ENCODE assay signal across 20 cellular contexts in the genomic region with DNA sequence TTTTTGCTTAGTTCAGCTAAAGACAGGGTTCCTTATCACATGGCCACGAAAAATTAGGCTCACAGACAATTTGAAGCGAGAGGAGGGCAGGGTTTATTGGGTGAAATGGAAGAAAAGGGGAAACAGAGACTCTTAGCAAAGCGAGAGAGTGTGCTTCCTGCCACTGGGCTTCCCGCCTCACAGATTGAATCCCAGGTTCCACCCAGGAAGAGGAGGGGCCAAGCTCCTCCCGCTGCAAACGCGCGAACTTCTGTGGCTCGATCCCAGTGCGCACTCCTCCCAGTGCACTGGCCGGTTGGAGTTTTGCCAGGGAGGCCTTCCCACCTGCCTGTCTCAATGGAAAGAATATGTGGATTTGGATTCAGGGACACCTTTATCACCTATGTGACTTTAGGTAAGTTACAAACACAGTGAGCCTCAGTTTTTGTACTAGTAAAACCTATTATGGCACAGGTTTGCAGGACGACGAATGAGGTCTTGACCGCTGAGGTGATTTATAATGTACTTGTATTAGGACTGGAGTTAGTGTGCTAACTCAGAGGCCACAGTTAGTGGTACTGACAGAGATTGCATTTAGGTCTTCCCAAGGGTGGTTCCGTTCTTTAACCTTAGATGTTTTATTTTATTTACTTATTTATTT. TPM values are rescaled to one million over a fixed set of nuclear protein-coding genes. Genes with fewer than 3 reads are reported as not detected.
DNase-seq lines count a peak whose midpoint lies in the region; ATAC-seq and TF ChIP-seq lines count a peak whose summit lies in the region.
"Had no signal": no experiment of that assay in that cellular context is flagged by ENCODE, and none has a peak within 500 bp of the region (broad histone marks: within the 10 kb centered on the region; RNA-seq: fewer than 3 reads in every experiment).

No MANE protein-coding gene starts in this region.

- H4K20me1 ChIP-seq in neural progenitor cell (ENCODE audit: low read depth) = no peaks in the 10 kb centered on the region

- TF ChIP-seq EP300 in suprapubic skin (IDR thresholded peaks at IDR 0.05) = no peak

- 88 to 98% methylated on average over 9 to 14 of the region's 15 CpGs for WGBS in endodermal cell (ENCODE audit: insufficient coverage in 1 of 2, insufficient read length in 1 of 2), 2 experiments
- 80% methylated on average over 15 of the region's 15 CpGs for WGBS in suprapubic skin

- H3K4me2 ChIP-seq in neural progenitor cell = no peak overlapping the region
- H3K4me2 ChIP-seq: PC-9 had no signal

- H3K9me3 ChIP-seq in ES-I3 (ENCODE audit: control insufficient read depth, insufficient read depth, low read length) (no peaks in the 10 kb centered on the region), HUES48 (ENCODE audit: control insufficient read depth, insufficient read depth, low read length) (no peaks in the 10 kb centered on the region), endodermal cell (ENCODE audit: control insufficient read depth, low read length) (no peaks in the 10 kb centered on the region), neural progenitor cell (ENCODE audit: low read depth) (no peaks in the 10 kb centered on the region), suprapubic skin (no peaks in the 10 kb centered on the region)

- H3K36me3 Mint-ChIP-seq in endodermal cell (ENCODE audit: low read depth) (no peaks in the 10 kb centered on the region), neural progenitor cell (no peaks in the 10 kb centered on the region)
- H3K36me3 Mint-ChIP-seq in natural killer cell treated with Interleukin-12 subunit alpha and Interleukin-12 subunit beta and Interleukin-15 and Interleukin-18, amount 100 ng/mL, for 72 hours = no peaks in the 10 kb centered on the region
- H3K36me3 Mint-ChIP-seq: T-cell had no signal

- H3K27me3 Mint-ChIP-seq in endodermal cell (ENCODE audit: insufficient read depth) (peaks cover 3% of the 10 kb centered on the region), neural progenitor cell (ENCODE audit: insufficient read depth, low read depth) (peaks cover 10% of the 10 kb centered on the region)
- H3K27me3 Mint-ChIP-seq in natural killer cell treated with Interleukin-12 subunit alpha and Interleukin-12 subunit beta and Interleukin-15 and Interleukin-18, amount 100 ng/mL, for 72 hours = peaks cover 5 to 9% of the 10 kb centered on the region in 2 donors

- no peak for ATAC-seq in natural killer cell treated with Interleukin-12 subunit alpha and Interleukin-12 subunit beta and Interleukin-15 and Interleukin-18, amount 100 ng/mL, for 72 hours
- ATAC-seq: T-cell had no signal

- H3K4me3 Mint-ChIP-seq in endodermal cell = peak overlapping the region; percentile 56
- H3K4me3 Mint-ChIP-seq in neural progenitor cell = no peak overlapping the region
- no peak overlapping the region for H3K4me3 Mint-ChIP-seq in natural killer cell treated with Interleukin-12 subunit alpha and Interleukin-12 subunit beta and Interleukin-15 and Interleukin-18, amount 100 ng/mL, for 72 hours
- H3K4me3 Mint-ChIP-seq: T-cell had no signal

- in situ Hi-C loops in GM13976 (cut with MboI; ENCODE audit: low sequenced_read_pairs, unreplicated experiment) = no loop called here

- peaks cover 3% of the 10 kb centered on the region for H3K79me2 ChIP-seq in neural progenitor cell (ENCODE audit: low read depth)

- H3K4me1 Mint-ChIP-seq in endodermal cell (peaks cover 20% of the 10 kb centered on the region), neural progenitor cell (peaks cover 14% of the 10 kb centered on the region)
- no peaks in the 10 kb centered on the region for H3K4me1 Mint-ChIP-seq in natural killer cell treated with Interleukin-12 subunit alpha and Interleukin-12 subunit beta and Interleukin-15 and Interleukin-18, amount 100 ng/mL, for 72 hours (ENCODE audit: low read depth in 2 of 2)
- H3K4me1 Mint-ChIP-seq: T-cell had no signal

- H3K36me3 ChIP-seq in ES-I3 (ENCODE audit: insufficient read depth, low read length) = no peaks in the 10 kb centered on the region
- H3K36me3 ChIP-seq in HUES48 (ENCODE audit: control insufficient read depth, insufficient read depth, low read length) = no peaks in the 10 kb centered on the region
- H3K36me3 ChIP-seq in endodermal cell (ENCODE audit: control insufficient read depth, insufficient read depth, low read length) = no peaks in the 10 kb centered on the region
- H3K36me3 ChIP-seq in neural progenitor cell = no peaks in the 10 kb centered on the region
- no peaks in the 10 kb centered on the region for H3K36me3 ChIP-seq in suprapubic skin

- TF ChIP-seq CTCF in endodermal cell (conservative IDR thresholded peaks at IDR 0.05) (no peak), neural progenitor cell (IDR thresholded peaks at IDR 0.05) (no peak), suprapubic skin (IDR thresholded peaks at IDR 0.05) (no peak), GM13976 (IDR thresholded peaks at IDR 0.05; ENCODE audit: borderline replicate concordance, control extremely low read depth, extremely low read depth, insufficient read depth, missing control alignments) (no peak)

- no peaks in the 10 kb centered on the region for H3K9me3 Mint-ChIP-seq in endodermal cell
- H3K9me3 Mint-ChIP-seq in neural progenitor cell = no peaks in the 10 kb centered on the region
- peaks cover 3% of the 10 kb centered on the region for H3K9me3 Mint-ChIP-seq in natural killer cell treated with Interleukin-12 subunit alpha and Interleukin-12 subunit beta and Interleukin-15 and Interleukin-18, amount 100 ng/mL, for 72 hours

- H3K27ac ChIP-seq in HUES48 (ENCODE audit: low read depth, low read length) = no peak overlapping the region
- no peak overlapping the region for H3K27ac ChIP-seq in endodermal cell (ENCODE audit: low read depth, low read length)
- H3K27ac ChIP-seq in neural progenitor cell = no peak overlapping the region
- no peak overlapping the region for H3K27ac ChIP-seq in suprapubic skin
- H3K27ac ChIP-seq: GM23248, PC-9, SK-N-MC had no signal

- no peak for TF ChIP-seq POLR2A in suprapubic skin (IDR thresholded peaks at IDR 0.05)

- DNase-seq in endodermal cell = peak; percentile 68
- peak; percentile 25 for DNase-seq in neural progenitor cell (ENCODE audit: low spot score)
- DNase-seq in suprapubic skin (ENCODE audit: low spot score in 2 of 2) = no peak
- DNase-seq in DMS 273 treated with DMSO at 0.1 percent for 48 hours (lab: John Stamatoyannopoulos, UW) = no peak
- DNase-seq in natural killer cell treated with Interleukin-12 subunit alpha and Interleukin-12 subunit beta and Interleukin-15 and Interleukin-18, amount 100 ng/mL, for 72 hours (ENCODE audit: low spot score) = no peak
- no peak for DNase-seq in GM13976 (ENCODE audit: low spot score)
- DNase-seq: KG1, NCI-H1417 treated with DMSO at 0.1 percent for 48 hours, NCI-H2029, NCI-H2171 treated with DMSO at 0.1 percent for 48 hours, NCI-H446 treated with DMSO at 0.1 percent for 48 hours, NCI-H748 treated with DMSO at 0.1 percent for 48 hours, PC-9, T-cell had no signal

- peak overlapping the region; percentile 47 for H2AFZ ChIP-seq in neural progenitor cell (replicated peaks)
- H2AFZ ChIP-seq: GM23248, PC-9 had no signal

- H3K27me3 ChIP-seq in HUES48 (ENCODE audit: control insufficient read depth, insufficient read depth, low read length) (no peaks in the 10 kb centered on the region), endodermal cell (ENCODE audit: control insufficient read depth, insufficient read depth, low read length, poor library complexity, severe bottlenecking) (no peaks in the 10 kb centered on the region), neural progenitor cell (no peaks in the 10 kb centered on the region), suprapubic skin (peaks cover under 1% of the 10 kb centered on the region)

- H3F3A ChIP-seq in neural progenitor cell (ENCODE audit: low read depth) = peaks cover 4% of the 10 kb centered on the region

- H3K27ac Mint-ChIP-seq in endodermal cell = no peak overlapping the region
- no peak overlapping the region for H3K27ac Mint-ChIP-seq in neural progenitor cell
- no peak overlapping the region for H3K27ac Mint-ChIP-seq in natural killer cell treated with Interleukin-12 subunit alpha and Interleukin-12 subunit beta and Interleukin-15 and Interleukin-18, amount 100 ng/mL, for 72 hours
- H3K27ac Mint-ChIP-seq: T-cell had no signal

- peaks cover 10% of the 10 kb centered on the region for H3K4me1 ChIP-seq in ES-I3 (ENCODE audit: insufficient read depth, low read length)
- H3K4me1 ChIP-seq in HUES48 (ENCODE audit: control insufficient read depth, insufficient read depth, low read length) = peaks cover 18% of the 10 kb centered on the region
- peaks cover 11% of the 10 kb centered on the region for H3K4me1 ChIP-seq in endodermal cell (ENCODE audit: control insufficient read depth, insufficient read depth, low read length)
- H3K4me1 ChIP-seq in neural progenitor cell = peaks cover 13% of the 10 kb centered on the region
- H3K4me1 ChIP-seq in suprapubic skin = no peaks in the 10 kb centered on the region

- H3K9ac ChIP-seq in ES-I3 (ENCODE audit: low read depth, low read length) (peak overlapping the region; percentile 65; the same call in 1 of the 2 replicates), HUES48 (ENCODE audit: low read depth, low read length) (no peak overlapping the region), endodermal cell (ENCODE audit: extremely low read depth, low read length, poor library complexity, severe bottlenecking) (no peak overlapping the region), neural progenitor cell (no peak overlapping the region)
- H3K9ac ChIP-seq: GM23248 had no signal

- H3K4me3 ChIP-seq in HUES48 (ENCODE audit: low read depth, low read length) = peak overlapping the region; percentile 47
- H3K4me3 ChIP-seq in endodermal cell (ENCODE audit: low read length) = no peak overlapping the region
- no peak overlapping the region for H3K4me3 ChIP-seq in neural progenitor cell
- H3K4me3 ChIP-seq in suprapubic skin = no peak overlapping the region
- H3K4me3 ChIP-seq: GM23248, PC-9, SK-N-MC had no signal

RNA-seq across cellular contexts. Expression of a gene that starts 48.5 kb away (rescaled TPM):
- 1 to 10 TPM; 3.3 to 5.2 TPM for total RNA-seq in endodermal cell
- 9.5 TPM for polyA plus RNA-seq in endodermal cell (2013, experiment 1 of 2)
- 8.1 TPM for polyA plus RNA-seq in endodermal cell (2013, experiment 2 of 2)
- 19.8 and 60.7 TPM in 2 replicates for total RNA-seq in neural progenitor cell (ENCODE audit: low replicate concordance)
- total RNA-seq in suprapubic skin = 10 to 100 TPM in 1 of 4 donors, 1 to 10 TPM in 1, under 1 TPM in 1, not detected in 1; 0.72 to 24.8 (median 5.5) TPM
- total RNA-seq in natural killer cell treated with Interleukin-12 subunit alpha and Interleukin-12 subunit beta and Interleukin-15 and Interleukin-18, amount 100 ng/mL, for 72 hours = not detected
- total RNA-seq: G401, GM23248, HT1080, PC-9 had no signal
- polyA plus RNA-seq: GM23248 had no signal

Comparison
In these comparisons a context has a peak if more than half of its experiments do, and no peak if none do; other contexts are left out.
1. DNase-seq: peak in endodermal cell (single experiment) and neural progenitor cell (single experiment); none in suprapubic skin (0 of 2), DMS 273 treated with DMSO at 0.1 percent for 48 hours (single experiment), natural killer cell treated with Interleukin-12 subunit alpha and Interleukin-12 subunit beta and Interleukin-15 and Interleukin-18, amount 100 ng/mL, for 72 hours (single experiment) and GM13976 (single experiment).